Comparison of ENCODE assay signal across 14 cellular contexts in genomic region chr10:93152136-93152535, GRCh38.
DNase-seq lines count a peak whose midpoint lies in the region; ATAC-seq, FAIRE-seq and TF ChIP-seq lines count a peak whose summit lies in the region.
"Had no signal": no experiment of that assay in that cellular context is flagged by ENCODE, and none has a peak within 500 bp of the region (broad histone marks: within the 10 kb centered on the region; RNA-seq: fewer than 3 reads in every experiment).

No MANE protein-coding gene starts in this region.

- no peaks in the 10 kb centered on the region for H3K27me3 ChIP-seq in WERI-Rb-1 (ENCODE audit: insufficient read depth, low read depth, severe bottlenecking)
- H3K27me3 ChIP-seq: hepatocyte had no signal

- no peaks in the 10 kb centered on the region for H3K9me3 ChIP-seq in WERI-Rb-1 (ENCODE audit: severe bottlenecking)

- DNase-seq in EL (peak; percentile 89), RCC 7860 (ENCODE audit: low spot score) (peak; percentile 19), epidermal melanocyte (ENCODE audit: insufficient read length, low spot score) (peak; percentile 56), non-pigmented ciliary epithelial cell (ENCODE audit: low read depth) (peak; percentile 59), hypothalamus (lab: John Stamatoyannopoulos, UW) (no peak), WERI-Rb-1 (no peak), cortex of kidney (lab: John Stamatoyannopoulos, UW) (no peak)
- DNase-seq: CD8-positive, alpha-beta T cell; posterior cingulate gyrus; stimulated activated CD4-positive, alpha-beta T cell treated with anti-CD3 and anti-CD28 coated beads, Interleukin-4, amount 100 ng/mL, for 4 hours; stimulated activated naive CD8-positive, alpha-beta T cell treated with anti-CD3 and anti-CD28 coated beads, Interleukin-15, amount 100 ng/mL, for 72 hours had no signal

- no peak overlapping the region for H3K27ac ChIP-seq in WERI-Rb-1
- H3K27ac ChIP-seq: hepatocyte had no signal

- no peak for ATAC-seq in HG03354 (IDR thresholded peaks at IDR 0.05; ENCODE audit: poor library complexity, severe bottlenecking, unreplicated experiment)
- ATAC-seq: CD8-positive, alpha-beta T cell; K562; stimulated activated naive CD8-positive, alpha-beta T cell treated with anti-CD3 and anti-CD28 coated beads, Interleukin-15, amount 100 ng/mL, for 72 hours had no signal

- FAIRE-seq in RCC 7860 (lab: Jason Lieb, UNC) = no peak
- FAIRE-seq: K562 had no signal

- H3K4me3 ChIP-seq in WERI-Rb-1 (ENCODE audit: low read depth, low read length) = no peak overlapping the region
- H3K4me3 ChIP-seq: hepatocyte, K562 had no signal

- H3K36me3 ChIP-seq in WERI-Rb-1 = no peaks in the 10 kb centered on the region

- no peak for TF ChIP-seq CTCF in WERI-Rb-1 (IDR thresholded peaks at IDR 0.05; ENCODE audit: low read depth, low read length)

Comparison
In these comparisons a context has a peak if more than half of its experiments do, and no peak if none do; other contexts are left out.
1. DNase-seq: peak in EL (single experiment), RCC 7860 (single experiment), epidermal melanocyte (single experiment) and non-pigmented ciliary epithelial cell (single experiment); none in hypothalamus (0 of 51), WERI-Rb-1 (single experiment) and cortex of kidney (single experiment).